In genomic region chr18:8726963-8727730, GRCh38 we compare ENCODE assay signal across 19 cellular contexts. TPM values are rescaled to one million over a fixed set of nuclear protein-coding genes. Genes with fewer than 3 reads are reported as not detected.
A peak's percentile ranks its signal among the peaks of the same experiment; 100 is the strongest.
DNase-seq lines count a peak whose midpoint lies in the region; ATAC-seq, FAIRE-seq and TF ChIP-seq lines count a peak whose summit lies in the region.
"Had no signal": no experiment of that assay in that cellular context is flagged by ENCODE, and none has a peak within 500 bp of the region (broad histone marks: within the 10 kb centered on the region; RNA-seq: fewer than 3 reads in every experiment).

No MANE protein-coding gene starts in this region.

- TF ChIP-seq EP300 in A549 (IDR thresholded peaks at IDR 0.05), result no peak
- no peak for TF ChIP-seq EP300 in K562 (IDR thresholded peaks at IDR 0.05; ENCODE audit: low read length)

- H3K9me3 ChIP-seq in A549, result no peaks in the 10 kb centered on the region
- H3K9me3 ChIP-seq in OCI-LY7 (ENCODE audit: low read length), result peaks cover 8% of the 10 kb centered on the region; the same call in 1 of the 2 replicates
- no peaks in the 10 kb centered on the region for H3K9me3 ChIP-seq in K562 (replicated peaks; ENCODE audit: control insufficient read depth, insufficient read depth, low read depth, low read length)

- DNase-seq in A549 (ENCODE audit: low read depth in 1 of 2, low spot score in 1 of 2) (no peak), HFFc6 (no peak), OCI-LY7 (ENCODE audit: low spot score) (peak; percentile 68), K562 (ENCODE audit: extremely low read depth in 1 of 4, low spot score in 3 of 4) (no peak), SW 1271 (lab: John Stamatoyannopoulos, UW) (no peak), NOMO-1 treated with dmso at 0.1 percent for 144 hours (lab: John Stamatoyannopoulos, UW; ENCODE audit: unreplicated experiment) (no peak)
- no peak for DNase-seq in activated naive CD4-positive, alpha-beta T cell treated with Interleukin-2 at 50 U/mL for 16 hours
- DNase-seq: CD4-positive, alpha-beta memory T cell; Kasumi-1; NCI-H1694 treated with DMSO at 0.1 percent for 48 hours; NCI-H2227 treated with DMSO at 0.1 percent for 48 hours; NCI-H524; T-helper 1 cell had no signal

- H3K4me1 Mint-ChIP-seq in HFFc6 (ENCODE audit: low read depth), result peaks cover 31% of the 10 kb centered on the region

- BruUV-seq in OCI-LY7 (replicated peaks; lab: Mats Ljungman, UMichigan) (no TSS peak), K562 (replicated peaks; lab: Mats Ljungman, UMichigan) (no TSS peak)

- intact Hi-C loops in OCI-LY7 (cut with micrococcal nuclease; ENCODE audit: unreplicated experiment), result loop anchor here (1.0 to 2.0 kb wide), 3 partner anchors 18 to 28 kb away; no protein-coding TSS in a partner anchor
- intact Hi-C loops in K562 (cut with micrococcal nuclease), result no loop called here

- H3K36me3 Mint-ChIP-seq in HFFc6 (ENCODE audit: low read depth), result peaks cover 69% of the 10 kb centered on the region
- H3K36me3 Mint-ChIP-seq: CD4-positive, alpha-beta memory T cell had no signal

- in situ Hi-C loops in K562 (cut with MboI), result no loop called here

- H3K9me3 Mint-ChIP-seq in HFFc6, result no peaks in the 10 kb centered on the region
- H3K9me3 Mint-ChIP-seq: CD4-positive, alpha-beta memory T cell had no signal

- no peak overlapping the region for H3K9ac ChIP-seq in K562 (ENCODE audit: insufficient read depth in 1 of 2, low read depth in 2 of 2, low read length in 2 of 2)
- H3K9ac ChIP-seq: BLaER1 had no signal

- H4K20me1 ChIP-seq in OCI-LY7 (ENCODE audit: insufficient read depth, low read length) (no peaks in the 10 kb centered on the region), K562 (replicated peaks; ENCODE audit: control insufficient read depth, insufficient read depth, low read length) (no peaks in the 10 kb centered on the region)

- WGBS in A549 (ENCODE audit: missing lambda C conversion rate), result 95% methylated on average over 4 of the region's 4 CpGs
- 53% methylated on average over 4 of the region's 4 CpGs for WGBS in K562 (ENCODE audit: insufficient coverage, low coverage, missing lambda C conversion rate)

- H3K79me2 ChIP-seq in OCI-LY7 (ENCODE audit: insufficient read depth, low read depth, low read length) (peaks cover 48% of the 10 kb centered on the region), K562 (ENCODE audit: control insufficient read depth, insufficient read depth, low read length) (no peaks in the 10 kb centered on the region)

- TF ChIP-seq POLR2A in A549 (IDR thresholded peaks at IDR 0.05; ENCODE audit: low read length) (no peak), K562 (conservative IDR thresholded peaks at IDR 0.05) (no peak)

- H3K27me3 Mint-ChIP-seq in HFFc6 (ENCODE audit: insufficient read depth), result no peaks in the 10 kb centered on the region; the same call in 1 of the 2 replicates
- H3K27me3 Mint-ChIP-seq: IgD-negative memory B cell had no signal

- peaks cover 92% of the 10 kb centered on the region for H3K36me3 ChIP-seq in OCI-LY7 (ENCODE audit: insufficient read depth, low read length)
- H3K36me3 ChIP-seq in K562 (ENCODE audit: control insufficient read depth, insufficient read depth, low read length), result no peaks in the 10 kb centered on the region

- H2AFZ ChIP-seq in OCI-LY7 (ENCODE audit: low read length) (no peak overlapping the region), K562 (ENCODE audit: low read depth, low read length) (no peak overlapping the region)

- no peak overlapping the region for H3K4me3 Mint-ChIP-seq in HFFc6
- H3K4me3 Mint-ChIP-seq: CD4-positive, alpha-beta memory T cell had no signal

- TF ChIP-seq CTCF in A549 (IDR thresholded peaks at IDR 0.05), result no peak
- TF ChIP-seq CTCF in HFFc6 (IDR thresholded peaks at IDR 0.05), result no peak
- no peak for TF ChIP-seq CTCF in OCI-LY7 (conservative IDR thresholded peaks at IDR 0.05; ENCODE audit: low read length)
- no peak for TF ChIP-seq CTCF in K562 (IDR thresholded peaks at IDR 0.05 in 2 of 3, conservative IDR thresholded peaks at IDR 0.05 in 1 of 3; ENCODE audit: insufficient read depth in 2 of 3, low read depth in 1 of 3, low read length in 3 of 3)

- no peak for TF ChIP-seq RAD21 in A549 (conservative IDR thresholded peaks at IDR 0.05 in 1 of 2, IDR thresholded peaks at IDR 0.05 in 1 of 2)
- no peak for TF ChIP-seq RAD21 in K562 (CRISPR knock-in tag; conservative IDR thresholded peaks at IDR 0.05 in 1 of 2, IDR thresholded peaks at IDR 0.05 in 1 of 2)

- H3K4me1 ChIP-seq in A549, result peaks cover 71% of the 10 kb centered on the region
- H3K4me1 ChIP-seq in OCI-LY7 (ENCODE audit: insufficient read depth, low read length, poor library complexity, severe bottlenecking), result peaks cover 50% of the 10 kb centered on the region
- peaks cover 9 to 14% of the 10 kb centered on the region in 2 experiments; a peak in 4 of 5 replicates for H3K4me1 ChIP-seq in K562 (replicated peaks in 1 of 2; ENCODE audit: control insufficient read depth in 2 of 2, insufficient read depth in 2 of 2, low read length in 2 of 2)

- 0 out of 5 replicates have a peak, but pooled peaks cover 0 to 4% of the 10 kb centered on the region in 2 experiments for H3K27me3 ChIP-seq in K562 (ENCODE audit: control insufficient read depth in 2 of 2, insufficient read depth in 2 of 2, low read length in 2 of 2)
- H3K27me3 ChIP-seq: BLaER1 had no signal

- H3K4me2 ChIP-seq in A549 (peak overlapping the region; percentile 44), OCI-LY7 (ENCODE audit: low read length) (peak overlapping the region; percentile 63), K562 (ENCODE audit: insufficient read depth, low read length) (no peak overlapping the region)
- H3K4me2 ChIP-seq: BLaER1 had no signal

- CTCF ChIA-PET in A549 (lab: Yijun Ruan, JAX), result interaction anchor here (1.1 kb wide), 1 partner anchor 255 kb away, joined by 5 read pairs; no protein-coding TSS in a partner anchor
- CTCF ChIA-PET in OCI-LY7 (lab: Charles Lee; ENCODE audit: unreplicated experiment), result interaction anchor here (0.6 to 1.0 kb wide), 2 partner anchors 10 to 1265 kb away, joined by 3 read pairs; no protein-coding TSS in a partner anchor
- CTCF ChIA-PET in K562 (lab: Yijun Ruan, JAX; ENCODE audit: low intra/inter-chr PET ratio), result no interaction called here

- no peaks in the 10 kb centered on the region for H3K9me2 ChIP-seq in OCI-LY7 (ENCODE audit: insufficient read depth, low read length)

- no peak for ATAC-seq in A549
- ATAC-seq in K562, result no peak
- no peak for ATAC-seq in HG03565 (IDR thresholded peaks at IDR 0.05; ENCODE audit: unreplicated experiment)
- ATAC-seq: Right ventricle myocardium inferior had no signal

- H3K4me3 ChIP-seq in A549 (no peak overlapping the region), OCI-LY7 (ENCODE audit: low read depth, low read length, poor library complexity, severe bottlenecking) (peak overlapping the region; percentile 34), K562 (no peak overlapping the region)
- H3K4me3 ChIP-seq: BLaER1 had no signal

- no peak for FAIRE-seq in A549 (lab: Jason Lieb, UNC)
- no peak for FAIRE-seq in K562 (lab: Jason Lieb, UNC)
- FAIRE-seq: HTR-8/SVneo, RCC 7860 had no signal

- peak overlapping the region; percentile 60 to 91 for H3K27ac ChIP-seq in A549
- H3K27ac ChIP-seq in OCI-LY7 (ENCODE audit: low read depth, low read length, poor library complexity, severe bottlenecking), result peak overlapping the region; percentile 84
- no peak overlapping the region for H3K27ac ChIP-seq in K562 (ENCODE audit: extremely low read depth, low read depth, low read length)
- H3K27ac ChIP-seq: BLaER1 had no signal

- H3K9me1 ChIP-seq in K562 (ENCODE audit: control insufficient read depth, insufficient read depth, low read length), result no peaks in the 10 kb centered on the region

- peak overlapping the region; percentile 24; the same call in 1 of the 2 replicates for H3K27ac Mint-ChIP-seq in HFFc6
- H3K27ac Mint-ChIP-seq: IgD-negative memory B cell had no signal

- POLR2A ChIA-PET in A549 (lab: Yijun Ruan, JAX) (no interaction called here), OCI-LY7 (lab: Charles Lee) (interaction anchor here (0.8 to 6.7 kb wide), 11 partner anchors 10 to 339 kb away, joined by 3 to 53 read pairs (median 4); no protein-coding TSS in a partner anchor), K562 (lab: Yijun Ruan, JAX) (interaction anchor here (1.4 kb wide), 1 partner anchor 15 kb away, joined by 4 read pairs; no protein-coding TSS in a partner anchor)

TF ChIP-seq in A549, 52 proteins besides CTCF, POLR2A, EP300 and RAD21 (continues in another document):
- TF ChIP-seq CHD4 (IDR thresholded peaks at IDR 0.05; ENCODE audit: borderline replicate concordance) (no peak), POLR2AphosphoS2 (conservative IDR thresholded peaks at IDR 0.05; ENCODE audit: low read length) (no peak)

TF ChIP-seq in K562, 482 proteins besides CTCF, POLR2A, EP300 and RAD21 (continues in another document):
- TF ChIP-seq RBM25 (IDR thresholded peaks at IDR 0.05; ENCODE audit: low read depth, low read length, severe bottlenecking), result peak; percentile 67
- peak; percentile 94 for TF ChIP-seq ZNF146 (CRISPR knock-in tag; IDR thresholded peaks at IDR 0.05; ENCODE audit: unreplicated experiment)

RNA-seq across cellular contexts. Expression of gene MTCL1, which starts 21.8 kb away (rescaled TPM):
- polyA plus RNA-seq in A549 (2011; rRNA removed), result 43.6 and 44.4 TPM in 2 replicates
- polyA plus RNA-seq in A549 (2012; cell fraction: cytosol; rRNA removed), result 37.2 and 44.0 TPM in 2 replicates
- 153 and 157 TPM in 2 replicates for polyA plus RNA-seq in A549 (2012; cell fraction: nucleus; rRNA removed)
- 48.6 to 56.0 TPM (median 49.6 TPM) in 3 replicates for polyA plus RNA-seq in A549 (2017; fragmentation: RNase III; extraction: RNeasy Plus Mini Kit Qiagen cat#74134 plus additional on column Dnase treatment)
- 66.2 and 67.8 TPM in 2 replicates for polyA minus RNA-seq in A549 (2011; rRNA and poly(A)+ RNA removed)
- total RNA-seq in HFFc6 (2021; fragmentation: NEBNext Ultra II Directional; extraction: Animal tissue kit (Norgen Biotek cat#: 25700)), result 10 to 100 TPM; 47.2 to 59.7 (median 55.3) TPM
- 82.8 and 96.8 TPM in 2 replicates for total RNA-seq in OCI-LY7 (2014; rRNA removed; shearing (Covaris generic))
- total RNA-seq in OCI-LY7 (2022), result 159 and 170 TPM in 2 replicates
- total RNA-seq in K562 (2011; cell fraction: chromatin; rRNA removed; ENCODE audit: low replicate concordance), result 26.9 and 56.2 TPM in 2 replicates
- total RNA-seq in K562 (2011; cell fraction: nucleolus; rRNA removed), result 10.2 and 11.4 TPM in 2 replicates
- total RNA-seq in K562 (2011; cell fraction: nucleoplasm; rRNA removed), result 21.6 and 32.3 TPM in 2 replicates
- total RNA-seq in K562 (2014; rRNA removed), result 3.7 and 4.6 TPM in 2 replicates
- 6.8 and 7.4 TPM in 2 replicates for total RNA-seq in K562 (2014; rRNA removed; fragmentation: Illumina TruSeq; extraction: Trizol)
- total RNA-seq in K562 (2015; rRNA removed; fragmentation: Illumina TruSeq; extraction: Trizol), result 3.7 and 4.9 TPM in 2 replicates
- 5.4 and 5.9 TPM in 2 replicates for total RNA-seq in K562 (2021)
- polyA plus RNA-seq in K562 (2011; rRNA removed), result 6.5 and 16.6 TPM in 2 replicates
- polyA plus RNA-seq in K562 (2011; cell fraction: cytosol; rRNA removed), result 3.4 and 9.5 TPM in 2 replicates
- 20.4 and 52.0 TPM in 2 replicates for polyA plus RNA-seq in K562 (2011; cell fraction: nucleus; rRNA removed)
- polyA plus RNA-seq in K562 (2012), result 4.6 and 4.8 TPM in 2 replicates
- polyA plus RNA-seq in K562 (2014; fragmentation: Illumina TruSeq; extraction: Trizol), result 4.5 and 5.0 TPM in 2 replicates
- polyA plus RNA-seq in K562 (2014; fragmentation: Nextera tagmentation; extraction: Ambion mirVana), result under 1 TPM; 0.21 to 0.38 TPM
- polyA plus RNA-seq in K562 (2014; rRNA removed), result 3.0 and 5.5 TPM in 2 replicates
- 21.5 and 39.2 TPM in 2 replicates for polyA minus RNA-seq in K562 (2011; rRNA and poly(A)+ RNA removed)
- 3.7 and 16.8 TPM in 2 replicates for polyA minus RNA-seq in K562 (2011; cell fraction: cytosol; rRNA and poly(A)+ RNA removed)
- 14.9 and 54.1 TPM in 2 replicates for polyA minus RNA-seq in K562 (2011; cell fraction: nucleus; rRNA and poly(A)+ RNA removed)
- polyA plus RNA-seq: CD4-positive, alpha-beta memory T cell had no signal
